1 cellular context compared by ENCODE assay signal in genomic region chr11:115585361-115586024, GRCh38.
TF ChIP-seq lines count a peak whose summit lies in the region.

No MANE protein-coding gene starts in this region.

TF ChIP-seq in GM12878, 131 proteins besides CTCF, POLR2A, EP300 and RAD21 (continued from another document and continues in another):
- TF ChIP-seq, protein P1, sequence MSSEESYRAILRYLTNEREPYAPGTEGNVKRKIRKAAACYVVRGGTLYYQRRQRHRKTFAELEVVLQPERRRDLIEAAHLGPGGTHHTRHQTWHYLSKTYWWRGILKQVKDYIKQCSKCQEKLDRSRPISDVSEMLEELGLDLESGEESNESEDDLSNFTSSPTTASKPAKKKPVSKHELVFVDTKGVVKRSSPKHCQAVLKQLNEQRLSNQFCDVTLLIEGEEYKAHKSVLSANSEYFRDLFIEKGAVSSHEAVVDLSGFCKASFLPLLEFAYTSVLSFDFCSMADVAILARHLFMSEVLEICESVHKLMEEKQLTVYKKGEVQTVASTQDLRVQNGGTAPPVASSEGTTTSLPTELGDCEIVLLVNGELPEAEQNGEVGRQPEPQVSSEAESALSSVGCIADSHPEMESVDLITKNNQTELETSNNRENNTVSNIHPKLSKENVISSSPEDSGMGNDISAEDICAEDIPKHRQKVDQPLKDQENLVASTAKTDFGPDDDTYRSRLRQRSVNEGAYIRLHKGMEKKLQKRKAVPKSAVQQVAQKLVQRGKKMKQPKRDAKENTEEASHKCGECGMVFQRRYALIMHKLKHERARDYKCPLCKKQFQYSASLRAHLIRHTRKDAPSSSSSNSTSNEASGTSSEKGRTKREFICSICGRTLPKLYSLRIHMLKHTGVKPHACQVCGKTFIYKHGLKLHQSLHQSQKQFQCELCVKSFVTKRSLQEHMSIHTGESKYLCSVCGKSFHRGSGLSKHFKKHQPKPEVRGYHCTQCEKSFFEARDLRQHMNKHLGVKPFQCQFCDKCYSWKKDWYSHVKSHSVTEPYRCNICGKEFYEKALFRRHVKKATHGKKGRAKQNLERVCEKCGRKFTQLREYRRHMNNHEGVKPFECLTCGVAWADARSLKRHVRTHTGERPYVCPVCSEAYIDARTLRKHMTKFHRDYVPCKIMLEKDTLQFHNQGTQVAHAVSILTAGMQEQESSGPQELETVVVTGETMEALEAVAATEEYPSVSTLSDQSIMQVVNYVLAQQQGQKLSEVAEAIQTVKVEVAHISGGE (CRISPR knock-in tag; IDR thresholded peaks at IDR 0.05): no peak
- TF ChIP-seq ZSCAN29 (IDR thresholded peaks at IDR 0.05) (no peak), HCFC1 (IDR thresholded peaks at IDR 0.05; ENCODE audit: low read length) (no peak), STAT3 (IDR thresholded peaks at IDR 0.05; ENCODE audit: low read depth, low read length) (no peak), SPI1 (IDR thresholded peaks at IDR 0.05; ENCODE audit: borderline replicate concordance, insufficient read depth, low read depth, low read length) (no peak), PRDM15 (CRISPR knock-in tag; IDR thresholded peaks at IDR 0.05) (no peak), ZNF217 (IDR thresholded peaks at IDR 0.05) (peak; percentile 47; the same call in 1 of the 2 replicates), HDAC2 (IDR thresholded peaks at IDR 0.05) (no peak), PAX5 (IDR thresholded peaks at IDR 0.05; ENCODE audit: borderline replicate concordance, low read depth, low read length) (peak; percentile 67; the same call in 1 of the 2 replicates), ZBTB33 (IDR thresholded peaks at IDR 0.05) (no peak), JUND (IDR thresholded peaks at IDR 0.05; ENCODE audit: low read depth, low read length) (peak; percentile 72), CEBPZ (IDR thresholded peaks at IDR 0.05; ENCODE audit: low read depth, low read length) (no peak), ATF2 (IDR thresholded peaks at IDR 0.05; ENCODE audit: low read length) (peak; percentile 57; the same call in 1 of the 2 replicates), SMAD1 (IDR thresholded peaks at IDR 0.05; ENCODE audit: low read depth, partially characterized antibody) (no peak), JUNB (IDR thresholded peaks at IDR 0.05) (peak; percentile 93), LARP7 (IDR thresholded peaks at IDR 0.05) (no peak), CHD2 (IDR thresholded peaks at IDR 0.05; ENCODE audit: borderline replicate concordance, low read depth, low read length) (no peak; the same call in 1 of the 2 replicates), CHD1 (IDR thresholded peaks at IDR 0.05; ENCODE audit: low read depth, low read length) (no peak), ZNF384 (IDR thresholded peaks at IDR 0.05; ENCODE audit: borderline replicate concordance, low read depth, low read length) (no peak), ZNF592 (IDR thresholded peaks at IDR 0.05) (no peak), KLF5 (IDR thresholded peaks at IDR 0.05; ENCODE audit: partially characterized antibody) (no peak), SREBF2 (IDR thresholded peaks at IDR 0.05; ENCODE audit: low read length) (no peak), MTA2 (IDR thresholded peaks at IDR 0.05; ENCODE audit: low read depth) (peak; percentile 60; the same call in 1 of the 2 replicates), EZH2 (IDR thresholded peaks at IDR 0.05; ENCODE audit: borderline replicate concordance, control insufficient read depth, low read depth, low read length) (no peak), RB1 (IDR thresholded peaks at IDR 0.05; ENCODE audit: borderline replicate concordance) (no peak), USF1 (IDR thresholded peaks at IDR 0.05; ENCODE audit: borderline replicate concordance, extremely low read length, insufficient read depth, low read depth, low read length) (no peak), YY1 (IDR thresholded peaks at IDR 0.05; ENCODE audit: low read depth, low read length) (0 out of 2 replicates have a peak, but pooled peaks have one; percentile 11), KDM1A (IDR thresholded peaks at IDR 0.05; ENCODE audit: borderline replicate concordance) (no peak), SP1 (IDR thresholded peaks at IDR 0.05; ENCODE audit: low read depth, low read length) (peak; percentile 37)
- TF ChIP-seq, protein P2, sequence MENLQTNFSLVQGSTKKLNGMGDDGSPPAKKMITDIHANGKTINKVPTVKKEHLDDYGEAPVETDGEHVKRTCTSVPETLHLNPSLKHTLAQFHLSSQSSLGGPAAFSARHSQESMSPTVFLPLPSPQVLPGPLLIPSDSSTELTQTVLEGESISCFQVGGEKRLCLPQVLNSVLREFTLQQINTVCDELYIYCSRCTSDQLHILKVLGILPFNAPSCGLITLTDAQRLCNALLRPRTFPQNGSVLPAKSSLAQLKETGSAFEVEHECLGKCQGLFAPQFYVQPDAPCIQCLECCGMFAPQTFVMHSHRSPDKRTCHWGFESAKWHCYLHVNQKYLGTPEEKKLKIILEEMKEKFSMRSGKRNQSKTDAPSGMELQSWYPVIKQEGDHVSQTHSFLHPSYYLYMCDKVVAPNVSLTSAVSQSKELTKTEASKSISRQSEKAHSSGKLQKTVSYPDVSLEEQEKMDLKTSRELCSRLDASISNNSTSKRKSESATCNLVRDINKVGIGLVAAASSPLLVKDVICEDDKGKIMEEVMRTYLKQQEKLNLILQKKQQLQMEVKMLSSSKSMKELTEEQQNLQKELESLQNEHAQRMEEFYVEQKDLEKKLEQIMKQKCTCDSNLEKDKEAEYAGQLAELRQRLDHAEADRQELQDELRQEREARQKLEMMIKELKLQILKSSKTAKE (IDR thresholded peaks at IDR 0.05; ENCODE audit: low read depth, poor library complexity, severe bottlenecking): no peak
- TF ChIP-seq, protein P3, sequence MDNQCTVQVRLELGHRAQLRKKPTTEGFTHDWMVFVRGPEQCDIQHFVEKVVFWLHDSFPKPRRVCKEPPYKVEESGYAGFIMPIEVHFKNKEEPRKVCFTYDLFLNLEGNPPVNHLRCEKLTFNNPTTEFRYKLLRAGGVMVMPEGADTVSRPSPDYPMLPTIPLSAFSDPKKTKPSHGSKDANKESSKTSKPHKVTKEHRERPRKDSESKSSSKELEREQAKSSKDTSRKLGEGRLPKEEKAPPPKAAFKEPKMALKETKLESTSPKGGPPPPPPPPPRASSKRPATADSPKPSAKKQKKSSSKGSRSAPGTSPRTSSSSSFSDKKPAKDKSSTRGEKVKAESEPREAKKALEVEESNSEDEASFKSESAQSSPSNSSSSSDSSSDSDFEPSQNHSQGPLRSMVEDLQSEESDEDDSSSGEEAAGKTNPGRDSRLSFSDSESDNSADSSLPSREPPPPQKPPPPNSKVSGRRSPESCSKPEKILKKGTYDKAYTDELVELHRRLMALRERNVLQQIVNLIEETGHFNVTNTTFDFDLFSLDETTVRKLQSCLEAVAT (IDR thresholded peaks at IDR 0.05): peak; percentile 49; the same call in 1 of the 2 replicates
